In genomic region chr2:48415765-48416515, GRCh38 we compare ENCODE assay signal across 8 cellular contexts. TPM values are rescaled to one million over a fixed set of nuclear protein-coding genes. Genes with fewer than 3 reads are reported as not detected.
DNase-seq lines count a peak whose midpoint lies in the region; ATAC-seq and TF ChIP-seq lines count a peak whose summit lies in the region.
"Had no signal": no experiment of that assay in that cellular context is flagged by ENCODE, and none has a peak within 500 bp of the region (broad histone marks: within the 10 kb centered on the region; RNA-seq: fewer than 3 reads in every experiment).

No MANE protein-coding gene starts in this region.

- ATAC-seq in GM18511 (IDR thresholded peaks at IDR 0.05; ENCODE audit: unreplicated experiment), result peak; percentile 37

- H3K4me1 ChIP-seq in KMS-11 (ENCODE audit: low read depth, poor library complexity, severe bottlenecking) (peaks cover 22% of the 10 kb centered on the region), neutrophil (ENCODE audit: control insufficient read depth in 1 of 2, insufficient read depth in 1 of 2, low read depth in 1 of 2, low read length in 1 of 2) (peaks cover 32 to 45% of the 10 kb centered on the region in 2 experiments)

- DNase-seq in dorsolateral prefrontal cortex (no peak), EL (no peak), immature natural killer cell (no peak), UCSD-AML1 (lab: John Stamatoyannopoulos, UW; ENCODE audit: unreplicated experiment) (no peak)

- no peaks in the 10 kb centered on the region for H3K79me2 ChIP-seq in KMS-11 (ENCODE audit: insufficient read depth, low read depth)

- peak overlapping the region in 1 of 5 donors; percentile 26 for H3K4me3 Mint-ChIP-seq in immature natural killer cell
- H3K4me3 Mint-ChIP-seq: nephron had no signal

- H3K36me3 ChIP-seq in KMS-11 (ENCODE audit: insufficient read depth) (no peaks in the 10 kb centered on the region), neutrophil (no peaks in the 10 kb centered on the region)

- 0 out of 2 replicates have a peak overlapping the region, but pooled peaks have one; percentile 1 for H3K9ac ChIP-seq in KMS-11

- H3K4me2 ChIP-seq in KMS-11, result peak overlapping the region; percentile 58

- H3K27me3 Mint-ChIP-seq in immature natural killer cell (ENCODE audit: low read depth in 3 of 3), result peaks cover 3 to 5% (median 4%) of the 10 kb centered on the region in 3 donors

- no peaks in the 10 kb centered on the region for H3K27me3 ChIP-seq in KMS-11 (ENCODE audit: insufficient read depth, low read depth)
- H3K27me3 ChIP-seq in dorsolateral prefrontal cortex, result no peaks in the 10 kb centered on the region
- H3K27me3 ChIP-seq in neutrophil, result no peaks in the 10 kb centered on the region

- H3K4me3 ChIP-seq in KMS-11 (IDR thresholded peaks at IDR 0.05; ENCODE audit: insufficient read depth, low read depth, low read length), result no peak overlapping the region
- H3K4me3 ChIP-seq in dorsolateral prefrontal cortex, result peak overlapping the region in 30 of 59 donors; percentile 1 to 57 (median 34)
- H3K4me3 ChIP-seq in neutrophil (ENCODE audit: low read depth in 1 of 2, low read length in 1 of 2), result no peak overlapping the region

- TF ChIP-seq CTCF in KMS-11 (conservative IDR thresholded peaks at IDR 0.05; ENCODE audit: low read depth, low read length) (no peak), dorsolateral prefrontal cortex (IDR thresholded peaks at IDR 0.05 in 54 of 56, conservative IDR thresholded peaks at IDR 0.05 in 2 of 56; ENCODE audit: low read depth in 1 of 56, partially characterized antibody in 56 of 56) (no peak), neutrophil (IDR thresholded peaks at IDR 0.05) (no peak)

- H3K27ac ChIP-seq in KMS-11 (peak overlapping the region; percentile 30), dorsolateral prefrontal cortex (peak overlapping the region; percentile 13 to 98 (median 92)), neutrophil (peak overlapping the region; percentile 23)

- H3K36me3 Mint-ChIP-seq in immature natural killer cell, result no peaks in the 10 kb centered on the region

- no peaks in the 10 kb centered on the region for H3K9me3 ChIP-seq in neutrophil

- H2AFZ ChIP-seq in KMS-11 (ENCODE audit: low read depth), result peak overlapping the region; percentile 38

- intact Hi-C loops in dorsolateral prefrontal cortex (cut with DNase I), result loop anchor here (2.0 to 5.0 kb wide), 2 partner anchors 74 to 211 kb away; no protein-coding TSS in a partner anchor

- no peak overlapping the region for H3K27ac Mint-ChIP-seq in immature natural killer cell
- H3K27ac Mint-ChIP-seq: nephron had no signal

- peaks cover 23 to 24% of the 10 kb centered on the region in 2 donors for H3K4me1 Mint-ChIP-seq in immature natural killer cell

- H4K20me1 ChIP-seq in KMS-11 (ENCODE audit: insufficient read depth), result no peaks in the 10 kb centered on the region

- no peaks in the 10 kb centered on the region for H3K9me3 Mint-ChIP-seq in immature natural killer cell
- H3K9me3 Mint-ChIP-seq: nephron had no signal

RNA-seq across cellular contexts. Expression of gene PPP1R21, which starts 24.6 kb away (rescaled TPM):
- 10 to 100 TPM; 38.9 to 78.2 (median 60.3) TPM for total RNA-seq in dorsolateral prefrontal cortex
- polyA plus RNA-seq in immature natural killer cell, result 10 to 100 TPM in 2 of 3 donors, 1 to 10 TPM in 1; 8.5 to 17.8 (median 10.1) TPM

Comparison
In these comparisons a context has a peak if more than half of its experiments do, and no peak if none do; other contexts are left out.
1. H3K27ac ChIP-seq: peak in every context shown above with its lines; median percentile 92 in dorsolateral prefrontal cortex; 30 in KMS-11; 23 in neutrophil.
2. H3K4me3 ChIP-seq: peak in dorsolateral prefrontal cortex (30 of 59); none in KMS-11 (single experiment) and neutrophil (0 of 2).